ENCODE assay signal across 1 cellular context in genomic region chr14:30621954-30622830, GRCh38.
TF ChIP-seq lines count a peak whose summit lies in the region.

A gene with protein sequence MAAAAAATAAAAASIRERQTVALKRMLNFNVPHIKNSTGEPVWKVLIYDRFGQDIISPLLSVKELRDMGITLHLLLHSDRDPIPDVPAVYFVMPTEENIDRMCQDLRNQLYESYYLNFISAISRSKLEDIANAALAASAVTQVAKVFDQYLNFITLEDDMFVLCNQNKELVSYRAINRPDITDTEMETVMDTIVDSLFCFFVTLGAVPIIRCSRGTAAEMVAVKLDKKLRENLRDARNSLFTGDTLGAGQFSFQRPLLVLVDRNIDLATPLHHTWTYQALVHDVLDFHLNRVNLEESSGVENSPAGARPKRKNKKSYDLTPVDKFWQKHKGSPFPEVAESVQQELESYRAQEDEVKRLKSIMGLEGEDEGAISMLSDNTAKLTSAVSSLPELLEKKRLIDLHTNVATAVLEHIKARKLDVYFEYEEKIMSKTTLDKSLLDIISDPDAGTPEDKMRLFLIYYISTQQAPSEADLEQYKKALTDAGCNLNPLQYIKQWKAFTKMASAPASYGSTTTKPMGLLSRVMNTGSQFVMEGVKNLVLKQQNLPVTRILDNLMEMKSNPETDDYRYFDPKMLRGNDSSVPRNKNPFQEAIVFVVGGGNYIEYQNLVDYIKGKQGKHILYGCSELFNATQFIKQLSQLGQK (plus strand): TSS chr14:30622319. CDS start chr14:30622339, 20 bp downstream.

TF ChIP-seq in WTC11, 78 proteins besides CTCF, POLR2A, EP300 and RAD21 (continued from another document):
- TF ChIP-seq AR (CRISPR knock-in tag; IDR thresholded peaks at IDR 0.05) (peak; percentile 96), CREM (CRISPR knock-in tag; IDR thresholded peaks at IDR 0.05) (peak; percentile 78), JUN (CRISPR knock-in tag; IDR thresholded peaks at IDR 0.05) (no peak), MXD4 (CRISPR knock-in tag; IDR thresholded peaks at IDR 0.05; ENCODE audit: borderline replicate concordance) (no peak), AFF4 (CRISPR knock-in tag; IDR thresholded peaks at IDR 0.05; ENCODE audit: borderline replicate concordance) (0 out of 2 replicates have a peak, but pooled peaks have one; percentile 51), FOXP1 (CRISPR knock-in tag; IDR thresholded peaks at IDR 0.05; ENCODE audit: borderline replicate concordance) (peak; percentile 81), NR2C2 (CRISPR knock-in tag; IDR thresholded peaks at IDR 0.05) (peak; percentile 84), ARID4B (CRISPR knock-in tag; IDR thresholded peaks at IDR 0.05; ENCODE audit: borderline replicate concordance) (peak; percentile 52; the same call in 1 of the 2 replicates), ZNF416 (CRISPR knock-in tag; IDR thresholded peaks at IDR 0.05) (peak; percentile 90; the same call in 1 of the 2 replicates), USF1 (CRISPR knock-in tag; IDR thresholded peaks at IDR 0.05) (no peak), ZNF219 (CRISPR knock-in tag; IDR thresholded peaks at IDR 0.05; ENCODE audit: borderline replicate concordance) (no peak), CDX4 (CRISPR knock-in tag; IDR thresholded peaks at IDR 0.05; ENCODE audit: borderline replicate concordance) (no peak), ZNF396 (CRISPR knock-in tag; IDR thresholded peaks at IDR 0.05; ENCODE audit: borderline replicate concordance) (no peak), KAT7 (CRISPR knock-in tag; IDR thresholded peaks at IDR 0.05; ENCODE audit: borderline replicate concordance) (no peak), ZNF425 (CRISPR knock-in tag; conservative IDR thresholded peaks at IDR 0.05) (peak; percentile 83), ZSCAN18 (CRISPR knock-in tag; IDR thresholded peaks at IDR 0.05) (no peak), TCF7 (CRISPR knock-in tag; IDR thresholded peaks at IDR 0.05; ENCODE audit: low read depth) (no peak), CBFB (CRISPR knock-in tag; IDR thresholded peaks at IDR 0.05; ENCODE audit: low read depth) (no peak)
- TF ChIP-seq, protein P1, sequence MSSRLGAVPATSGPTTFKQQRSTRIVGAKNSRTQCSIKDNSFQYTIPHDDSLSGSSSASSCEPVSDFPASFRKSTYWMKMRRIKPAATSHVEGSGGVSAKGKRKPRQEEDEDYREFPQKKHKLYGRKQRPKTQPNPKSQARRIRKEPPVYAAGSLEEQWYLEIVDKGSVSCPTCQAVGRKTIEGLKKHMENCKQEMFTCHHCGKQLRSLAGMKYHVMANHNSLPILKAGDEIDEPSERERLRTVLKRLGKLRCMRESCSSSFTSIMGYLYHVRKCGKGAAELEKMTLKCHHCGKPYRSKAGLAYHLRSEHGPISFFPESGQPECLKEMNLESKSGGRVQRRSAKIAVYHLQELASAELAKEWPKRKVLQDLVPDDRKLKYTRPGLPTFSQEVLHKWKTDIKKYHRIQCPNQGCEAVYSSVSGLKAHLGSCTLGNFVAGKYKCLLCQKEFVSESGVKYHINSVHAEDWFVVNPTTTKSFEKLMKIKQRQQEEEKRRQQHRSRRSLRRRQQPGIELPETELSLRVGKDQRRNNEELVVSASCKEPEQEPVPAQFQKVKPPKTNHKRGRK (CRISPR knock-in tag; IDR thresholded peaks at IDR 0.05; ENCODE audit: borderline replicate concordance) = no peak
- TF ChIP-seq, protein P2, sequence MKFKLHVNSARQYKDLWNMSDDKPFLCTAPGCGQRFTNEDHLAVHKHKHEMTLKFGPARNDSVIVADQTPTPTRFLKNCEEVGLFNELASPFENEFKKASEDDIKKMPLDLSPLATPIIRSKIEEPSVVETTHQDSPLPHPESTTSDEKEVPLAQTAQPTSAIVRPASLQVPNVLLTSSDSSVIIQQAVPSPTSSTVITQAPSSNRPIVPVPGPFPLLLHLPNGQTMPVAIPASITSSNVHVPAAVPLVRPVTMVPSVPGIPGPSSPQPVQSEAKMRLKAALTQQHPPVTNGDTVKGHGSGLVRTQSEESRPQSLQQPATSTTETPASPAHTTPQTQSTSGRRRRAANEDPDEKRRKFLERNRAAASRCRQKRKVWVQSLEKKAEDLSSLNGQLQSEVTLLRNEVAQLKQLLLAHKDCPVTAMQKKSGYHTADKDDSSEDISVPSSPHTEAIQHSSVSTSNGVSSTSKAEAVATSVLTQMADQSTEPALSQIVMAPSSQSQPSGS (CRISPR knock-in tag; IDR thresholded peaks at IDR 0.05; ENCODE audit: borderline replicate concordance, low read depth) = no peak
